ENCODE assay signal across 1 cellular context in the genomic region with DNA sequence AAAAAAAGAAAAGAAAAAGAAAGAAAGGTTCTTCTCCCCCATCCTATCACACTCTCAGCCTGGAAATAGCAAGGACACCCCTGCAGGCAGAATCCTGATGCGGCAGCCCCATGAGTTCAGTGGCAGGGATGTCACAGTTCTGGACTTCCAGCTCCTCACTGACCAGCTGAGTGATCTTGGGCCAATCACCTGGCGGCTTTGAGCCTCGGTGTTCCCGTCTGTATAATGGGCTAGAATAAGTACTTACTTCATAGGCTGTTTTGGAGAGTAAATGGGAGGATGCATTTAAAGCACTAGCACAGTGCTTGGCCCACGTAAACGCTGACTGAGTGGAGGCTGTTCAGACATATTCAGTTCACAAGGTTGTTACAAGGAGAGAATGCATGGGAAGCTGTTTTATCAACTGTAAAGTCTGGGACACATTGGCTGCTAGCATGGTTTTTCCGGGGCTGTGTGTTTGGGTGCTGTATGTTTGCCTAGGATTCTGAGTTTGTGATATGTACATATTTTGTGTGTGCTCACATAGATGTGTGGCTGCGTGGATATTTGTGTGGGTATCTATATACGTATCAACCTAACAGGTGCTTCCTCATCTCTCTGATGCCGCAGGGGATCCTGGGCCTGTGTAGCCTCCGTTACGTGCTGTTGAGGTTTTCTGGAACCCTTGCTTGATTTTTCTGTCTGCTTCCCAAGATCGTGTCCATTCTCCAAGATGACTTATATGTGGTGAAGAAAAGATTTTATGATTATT.
TF ChIP-seq lines count a peak whose summit lies in the region.

No MANE protein-coding gene starts in this region.

TF ChIP-seq in H1, 55 proteins besides CTCF, POLR2A, EP300 and RAD21:
- TF ChIP-seq CTBP2 (IDR thresholded peaks at IDR 0.05; ENCODE audit: borderline replicate concordance, insufficient read depth, insufficient read length, low read length) (no peak), HDAC6 (IDR thresholded peaks at IDR 0.05; ENCODE audit: low read depth, low read length) (no peak), KDM1A (IDR thresholded peaks at IDR 0.05; ENCODE audit: borderline replicate concordance, low read length) (peak; percentile 35; the same call in 1 of the 2 replicates), BCL11A (IDR thresholded peaks at IDR 0.05; ENCODE audit: low read depth in 2 of 2, low read length in 2 of 2) (no peak), TBP (IDR thresholded peaks at IDR 0.05; ENCODE audit: low read depth, low read length) (no peak), USF2 (IDR thresholded peaks at IDR 0.05; ENCODE audit: low read length) (no peak)
